Comparison of ENCODE assay signal across 14 cellular contexts in genomic region chr6:158377866-158378265, GRCh38.
DNase-seq lines count a peak whose midpoint lies in the region; ATAC-seq, FAIRE-seq and TF ChIP-seq lines count a peak whose summit lies in the region.
"Had no signal": no experiment of that assay in that cellular context is flagged by ENCODE, and none has a peak within 500 bp of the region (broad histone marks: within the 10 kb centered on the region; RNA-seq: fewer than 3 reads in every experiment).

No MANE protein-coding gene starts in this region.

- ATAC-seq in GM18873 (IDR thresholded peaks at IDR 0.05; ENCODE audit: low FRiP score, unreplicated experiment) (no peak), HG02623 (IDR thresholded peaks at IDR 0.05; ENCODE audit: unreplicated experiment) (no peak)

- peaks cover 3% of the 10 kb centered on the region for H3K79me2 ChIP-seq in trophoblast cell (ENCODE audit: control insufficient read depth, insufficient read depth, low read length, poor library complexity)

- H3K4me1 ChIP-seq in trophoblast cell (ENCODE audit: control insufficient read depth in 1 of 2, insufficient read depth in 2 of 2, low read length in 2 of 2) = peaks cover 7 to 13% of the 10 kb centered on the region in 2 experiments

- no peak for TF ChIP-seq CTCF in fibroblast of villous mesenchyme (IDR thresholded peaks at IDR 0.05; ENCODE audit: insufficient read depth, low read depth, low read length)

- no peak overlapping the region for H2BK5ac ChIP-seq in trophoblast cell (ENCODE audit: low read depth, low read length, poor library complexity)

- peak overlapping the region; percentile 11 for H3K27ac ChIP-seq in trophoblast cell (ENCODE audit: low read depth, low read length)
- H3K27ac ChIP-seq: suprapubic skin had no signal

- peak; percentile 77 for DNase-seq in EH (ENCODE audit: low read depth)
- DNase-seq in SK-MEL-5 (ENCODE audit: low read depth, low spot score) = peak; percentile 9
- peak; percentile 72 for DNase-seq in fibroblast of villous mesenchyme (ENCODE audit: low read depth)
- peak; percentile 57 to 72 for DNase-seq in trophoblast cell
- no peak for DNase-seq in GM19238 (ENCODE audit: insufficient read length, low spot score)
- DNase-seq in urothelium cell line (ENCODE audit: low spot score) = no peak
- DNase-seq: activated CD4-positive, alpha-beta T cell treated with anti-CD3 and anti-CD28 coated beads for 48 hours; activated naive CD4-positive, alpha-beta T cell treated with anti-CD3 and anti-CD28 coated beads for 36 hours; CD4-positive, alpha-beta T cell; NCI-H1436; RPMI8226 had no signal

- H3K36me3 ChIP-seq in trophoblast cell (ENCODE audit: control insufficient read depth in 1 of 2, insufficient read depth in 2 of 2, low read length in 2 of 2) = peaks cover 0 to 9% of the 10 kb centered on the region in 2 experiments
- H3K36me3 ChIP-seq: suprapubic skin had no signal

- no peak overlapping the region for H2AFZ ChIP-seq in trophoblast cell (ENCODE audit: insufficient read depth, low read length, poor library complexity)

- H3K14ac ChIP-seq in trophoblast cell (ENCODE audit: low read length) = peak overlapping the region; percentile 40

- no peaks in the 10 kb centered on the region for H3K79me1 ChIP-seq in trophoblast cell (ENCODE audit: low read length)

- H3K23ac ChIP-seq in trophoblast cell (ENCODE audit: low read length) = no peak overlapping the region

- no peak overlapping the region for H2BK120ac ChIP-seq in trophoblast cell (ENCODE audit: insufficient read depth, low read length, poor library complexity)

- H3K4ac ChIP-seq in trophoblast cell (ENCODE audit: low read depth, low read length) = no peak overlapping the region

- no peak overlapping the region for H3K4me2 ChIP-seq in trophoblast cell (ENCODE audit: low read length)

- peaks cover 5% of the 10 kb centered on the region for H3K9me3 ChIP-seq in trophoblast cell (ENCODE audit: insufficient read depth, low read depth, low read length)
- H3K9me3 ChIP-seq: suprapubic skin had no signal

- no CpG with 5 or more reads among the region's 4 CpGs for WGBS in trophoblast cell (ENCODE audit: extremely low coverage, insufficient coverage, insufficient read length)

- in situ Hi-C loops in SK-MEL-5 (cut with HindIII; ENCODE audit: low pct_unique_long_range_greater_than_20kb, low sequenced_read_pairs) = no loop called here

- no peak for FAIRE-seq in urothelium cell line (lab: Jason Lieb, UNC)

- H3K27me3 ChIP-seq in trophoblast cell (ENCODE audit: insufficient read depth, low read length) = no peaks in the 10 kb centered on the region
- H3K27me3 ChIP-seq: suprapubic skin had no signal

- no peak overlapping the region for H3K18ac ChIP-seq in trophoblast cell (ENCODE audit: low read length)

- no peak overlapping the region for H4K8ac ChIP-seq in trophoblast cell (ENCODE audit: low read depth, low read length)

- peak overlapping the region; percentile 50 for H4K91ac ChIP-seq in trophoblast cell (ENCODE audit: low read depth, low read length)

- no peak overlapping the region for H2AK5ac ChIP-seq in trophoblast cell (ENCODE audit: low read length)

- no peak overlapping the region for H2BK12ac ChIP-seq in trophoblast cell (ENCODE audit: low read length)

- H4K12ac ChIP-seq in trophoblast cell (ENCODE audit: low read depth, low read length) = no peak overlapping the region

- no peak overlapping the region for H3K9ac ChIP-seq in trophoblast cell (ENCODE audit: low read length)

- H3K4me3 ChIP-seq in fibroblast of villous mesenchyme (ENCODE audit: low read depth, low read length) (no peak overlapping the region), trophoblast cell (ENCODE audit: low read depth, low read length) (no peak overlapping the region)
- H3K4me3 ChIP-seq: suprapubic skin had no signal

Comparison
In these comparisons a context has a peak if more than half of its experiments do, and no peak if none do; other contexts are left out.
1. DNase-seq: peak in EH (single experiment), SK-MEL-5 (single experiment), fibroblast of villous mesenchyme (single experiment) and trophoblast cell (2 of 2); none in GM19238 (single experiment) and urothelium cell line (single experiment).